Comparison of ENCODE assay signal across 8 cellular contexts in genomic region chr5:36242534-36243144, GRCh38. TPM values are rescaled to one million over a fixed set of nuclear protein-coding genes. Genes with fewer than 3 reads are reported as not detected.
DNase-seq lines count a peak whose midpoint lies in the region; ATAC-seq and TF ChIP-seq lines count a peak whose summit lies in the region.

No MANE protein-coding gene starts in this region.

- 35 to 45% methylated on average over 18 to 19 of the region's 19 CpGs for WGBS in testis, 2 donors

- H3K27me3 ChIP-seq in CD4-positive, CD25-positive, alpha-beta regulatory T cell (ENCODE audit: control insufficient read depth, insufficient read depth, low read length), result no peaks in the 10 kb centered on the region
- no peaks in the 10 kb centered on the region for H3K27me3 ChIP-seq in MM.1S (replicated peaks; ENCODE audit: insufficient read depth, low read length)
- H3K27me3 ChIP-seq in breast epithelium, result no peaks in the 10 kb centered on the region
- H3K27me3 ChIP-seq in lower lobe of right lung (ENCODE audit: low read depth), result no peaks in the 10 kb centered on the region
- H3K27me3 ChIP-seq in testis, result no peaks in the 10 kb centered on the region

- peak overlapping the region; percentile 95 for H3K9ac ChIP-seq in MM.1S (ENCODE audit: low read length)

- peak overlapping the region; percentile 94 for H3K27ac ChIP-seq in CD4-positive, CD25-positive, alpha-beta regulatory T cell (ENCODE audit: insufficient read depth, low read length, poor library complexity, severe bottlenecking)
- peak overlapping the region; percentile 87 for H3K27ac ChIP-seq in MM.1S (ENCODE audit: low read length)
- H3K27ac ChIP-seq in breast epithelium, result peak overlapping the region; percentile 97 to 99
- H3K27ac ChIP-seq in lower lobe of right lung, result peak overlapping the region; percentile 94
- H3K27ac ChIP-seq in testis, result peak overlapping the region; percentile 99 to 100

- H3K36me3 Mint-ChIP-seq in CD4-positive, CD25-positive, alpha-beta regulatory T cell, result no peaks in the 10 kb centered on the region

- H3F3A ChIP-seq in MM.1S (ENCODE audit: insufficient read depth, low read length), result peaks cover 23% of the 10 kb centered on the region

- H3K4me3 Mint-ChIP-seq in CD4-positive, CD25-positive, alpha-beta regulatory T cell, result peak overlapping the region; percentile 88 to 98 (median 93)

- H4K20me1 ChIP-seq in MM.1S (ENCODE audit: insufficient read depth, low read length), result no peaks in the 10 kb centered on the region

- peaks cover 24 to 47% (median 34%) of the 10 kb centered on the region in 4 donors for H3K4me1 Mint-ChIP-seq in CD4-positive, CD25-positive, alpha-beta regulatory T cell

- H3K4me2 ChIP-seq in MM.1S (ENCODE audit: low read depth, low read length), result peak overlapping the region; percentile 48

- H3K36me3 ChIP-seq in CD4-positive, CD25-positive, alpha-beta regulatory T cell (ENCODE audit: control insufficient read depth, insufficient read depth, low read length), result no peaks in the 10 kb centered on the region
- H3K36me3 ChIP-seq in MM.1S (replicated peaks; ENCODE audit: insufficient read depth, low read length) (no peaks in the 10 kb centered on the region), breast epithelium (no peaks in the 10 kb centered on the region), lower lobe of right lung (no peaks in the 10 kb centered on the region), testis (ENCODE audit: low read depth, missing control alignments) (no peaks in the 10 kb centered on the region)

- DNase-seq in CD4-positive, CD25-positive, alpha-beta regulatory T cell, result peak in 2 of 3 donors; percentile 5 to 16
- DNase-seq in MM.1S (no peak), breast epithelium (ENCODE audit: low spot score in 2 of 2) (no peak), lower lobe of right lung (no peak), testis (peak; percentile 20), COLO829 (ENCODE audit: low spot score) (no peak)

- ATAC-seq in CD4-positive, CD25-positive, alpha-beta regulatory T cell (ENCODE audit: low read depth in 2 of 2), result no peak
- no peak for ATAC-seq in lower lobe of right lung
- ATAC-seq in GM21529 (IDR thresholded peaks at IDR 0.05; ENCODE audit: unreplicated experiment), result no peak
- ATAC-seq in GM19328 (IDR thresholded peaks at IDR 0.05; ENCODE audit: unreplicated experiment), result no peak

- peaks cover 32% of the 10 kb centered on the region for H3K79me2 ChIP-seq in MM.1S (ENCODE audit: low read length)

- no peaks in the 10 kb centered on the region for H3K9me3 Mint-ChIP-seq in CD4-positive, CD25-positive, alpha-beta regulatory T cell

- H3K9me2 ChIP-seq in MM.1S (replicated peaks; ENCODE audit: insufficient read depth, low read length), result no peaks in the 10 kb centered on the region

- H3K27me3 Mint-ChIP-seq in CD4-positive, CD25-positive, alpha-beta regulatory T cell, result peaks cover 7% of the 10 kb centered on the region

- TF ChIP-seq POLR2A in breast epithelium (IDR thresholded peaks at IDR 0.05), result no peak
- no peak for TF ChIP-seq POLR2A in testis (IDR thresholded peaks at IDR 0.05)

- H3K27ac Mint-ChIP-seq in CD4-positive, CD25-positive, alpha-beta regulatory T cell, result peak overlapping the region; percentile 92 to 98 (median 98)

- H2AFZ ChIP-seq in MM.1S (ENCODE audit: low read length), result peak overlapping the region; percentile 72

- peaks cover 22% of the 10 kb centered on the region for H3K4me1 ChIP-seq in CD4-positive, CD25-positive, alpha-beta regulatory T cell (ENCODE audit: control insufficient read depth, insufficient read depth, low read length, poor library complexity, severe bottlenecking)
- peaks cover 33% of the 10 kb centered on the region for H3K4me1 ChIP-seq in MM.1S (ENCODE audit: low read length)
- no peaks in the 10 kb centered on the region for H3K4me1 ChIP-seq in breast epithelium
- H3K4me1 ChIP-seq in lower lobe of right lung, result peaks cover 38% of the 10 kb centered on the region
- peaks cover 28% of the 10 kb centered on the region for H3K4me1 ChIP-seq in testis

- peak overlapping the region; percentile 85 for H3K4me3 ChIP-seq in CD4-positive, CD25-positive, alpha-beta regulatory T cell (ENCODE audit: low read depth, low read length)
- peak overlapping the region; percentile 76 for H3K4me3 ChIP-seq in MM.1S (ENCODE audit: low read length)
- peak overlapping the region; percentile 85 to 97 (median 95) for H3K4me3 ChIP-seq in breast epithelium
- peak overlapping the region; percentile 78 for H3K4me3 ChIP-seq in lower lobe of right lung
- peak overlapping the region; percentile 88 to 99 for H3K4me3 ChIP-seq in testis

- no peak for TF ChIP-seq CTCF in MM.1S (IDR thresholded peaks at IDR 0.05; ENCODE audit: low read length)
- TF ChIP-seq CTCF in breast epithelium (IDR thresholded peaks at IDR 0.05), result no peak
- TF ChIP-seq CTCF in lower lobe of right lung (IDR thresholded peaks at IDR 0.05), result no peak
- no peak for TF ChIP-seq CTCF in testis (IDR thresholded peaks at IDR 0.05)

- no peaks in the 10 kb centered on the region for H3K9me3 ChIP-seq in CD4-positive, CD25-positive, alpha-beta regulatory T cell (ENCODE audit: control insufficient read depth in 2 of 2, low read length in 2 of 2)
- H3K9me3 ChIP-seq in MM.1S (replicated peaks; ENCODE audit: insufficient read depth, low read length), result no peaks in the 10 kb centered on the region
- no peaks in the 10 kb centered on the region for H3K9me3 ChIP-seq in breast epithelium
- H3K9me3 ChIP-seq in lower lobe of right lung, result no peaks in the 10 kb centered on the region
- H3K9me3 ChIP-seq in testis, result no peaks in the 10 kb centered on the region

- intact Hi-C loops in breast epithelium (cut with DNase I; ENCODE audit: low total_unique reads) (no loop called here), lower lobe of right lung (cut with DNase I) (no loop called here), testis (cut with DNase I; ENCODE audit: low total_unique reads) (loop anchor here (5.0 kb wide), 1 partner anchor 60 kb away; the partner anchor contains the start of gene RANBP3L)

RNA-seq across cellular contexts. Expression of gene NADK2, which starts 0.9 kb away (rescaled TPM):
- total RNA-seq in CD4-positive, CD25-positive, alpha-beta regulatory T cell, result 10.9 TPM
- polyA plus RNA-seq in CD4-positive, CD25-positive, alpha-beta regulatory T cell, result 1 to 10 TPM; 4.6 to 7.8 (median 6.4) TPM
- total RNA-seq in breast epithelium (10 to 100 TPM; 27.4 to 31.8 (median 27.9) TPM), lower lobe of right lung (19.1 TPM), testis (10 to 100 TPM; 27.1 to 42.2 TPM)
- polyA plus RNA-seq in testis (ENCODE audit: insufficient read depth, low read depth, low replicate concordance), result 55.1 TPM

RNA-seq across cellular contexts. Expression of gene RANBP3L, which starts 59.1 kb away (rescaled TPM):
- total RNA-seq in CD4-positive, CD25-positive, alpha-beta regulatory T cell, result not detected
- not detected for polyA plus RNA-seq in CD4-positive, CD25-positive, alpha-beta regulatory T cell
- total RNA-seq in breast epithelium, result 10 to 100 TPM in 2 of 3 donors, 1 to 10 TPM in 1; 2.3 to 22.2 (median 11.0) TPM
- 2.8 TPM for total RNA-seq in lower lobe of right lung
- 10 to 100 TPM; 19.9 to 26.3 TPM for total RNA-seq in testis
- 3.6 TPM for polyA plus RNA-seq in testis (ENCODE audit: insufficient read depth, low read depth, low replicate concordance)

Comparison
In these comparisons a context has a peak if more than half of its experiments do, and no peak if none do; other contexts are left out.
1. DNase-seq: peak in CD4-positive, CD25-positive, alpha-beta regulatory T cell (2 of 3) and testis (single experiment); none in MM.1S (single experiment), breast epithelium (0 of 2), lower lobe of right lung (single experiment) and COLO829 (single experiment).
2. Peak in every context shown above with its lines, with median percentiles within 50 percentile points of each other: H3K27ac ChIP-seq and H3K4me3 ChIP-seq.